In the genomic region with DNA sequence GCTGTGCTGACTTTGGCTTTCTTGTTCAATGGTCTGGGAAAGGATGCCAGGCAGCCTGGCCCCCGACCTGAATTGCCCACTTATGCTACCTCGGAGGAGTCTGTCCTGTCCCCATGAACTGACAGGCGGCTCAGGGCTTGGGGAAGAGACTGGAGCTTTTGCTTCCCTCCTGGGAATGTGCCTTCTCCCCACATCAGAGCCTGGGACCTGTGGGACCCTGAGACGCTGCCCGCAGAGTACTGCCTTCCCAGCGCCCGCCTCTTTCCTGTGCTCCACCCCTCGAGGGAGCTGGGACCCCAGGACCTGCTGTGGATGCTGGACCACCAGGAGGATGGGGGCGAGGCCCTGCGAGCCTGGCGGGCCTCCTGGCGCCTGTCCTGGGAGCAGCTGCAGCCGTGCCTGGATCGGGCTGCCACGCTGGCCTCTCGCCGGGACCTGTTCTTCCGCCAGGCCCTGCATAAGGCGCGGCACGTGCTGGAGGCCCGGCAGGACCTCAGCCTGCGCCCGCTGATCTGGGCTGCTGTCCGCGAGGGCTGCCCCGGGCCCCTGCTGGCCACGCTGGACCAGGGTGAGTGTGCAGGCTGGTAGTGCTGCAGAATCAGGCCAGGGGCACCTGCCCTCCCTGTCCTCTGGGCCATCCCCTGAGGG, we compare ENCODE assay signal across 23 cellular contexts.
"Had no signal": no experiment of that assay in that cellular context is flagged by ENCODE, and none has a peak within 500 bp of the region (broad histone marks: within the 10 kb centered on the region; RNA-seq: fewer than 3 reads in every experiment).

No MANE protein-coding gene starts in this region.

- H3K27ac ChIP-seq: ascending aorta, cardiac muscle cell, heart right ventricle, parathyroid adenoma, right atrium auricular region, testis, transverse colon had no signal

- H3K9ac ChIP-seq: parathyroid adenoma had no signal

- H3K27ac Mint-ChIP-seq: activated naive CD4-positive, alpha-beta T cell treated with anti-CD3 and anti-CD28 coated beads, Interleukin-2, amount 10 ng/mL, durations not matched to agents 7 days and 5 days; activated naive CD8-positive, alpha-beta T cell treated with anti-CD3 and anti-CD28 coated beads, Interleukin-2, amount 10 ng/mL, durations not matched to agents 7 days and 5 days; mesothelial cell of epicardium; naive B cell had no signal

- H3K27me3 ChIP-seq: ascending aorta, cardiac muscle cell, heart right ventricle, right atrium auricular region, testis, transverse colon had no signal

- H3K4me3 Mint-ChIP-seq: activated CD4-positive, alpha-beta T cell treated with anti-CD3 and anti-CD28 coated beads for 36 hours; activated naive CD4-positive, alpha-beta T cell treated with anti-CD3 and anti-CD28 coated beads, Interleukin-2, amount 10 ng/mL, durations not matched to agents 7 days and 5 days; activated naive CD8-positive, alpha-beta T cell treated with anti-CD3 and anti-CD28 coated beads, Interleukin-2, amount 10 ng/mL, durations not matched to agents 7 days and 5 days; brain; effector memory CD8-positive, alpha-beta T cell; mesothelial cell of epicardium; naive B cell had no signal

- H3K4me3 ChIP-seq: ascending aorta, cardiac muscle cell, heart right ventricle, right atrium auricular region, testis, transverse colon had no signal

- H3K27me3 Mint-ChIP-seq: activated CD4-positive, alpha-beta T cell treated with anti-CD3 and anti-CD28 coated beads for 36 hours; activated naive CD4-positive, alpha-beta T cell treated with anti-CD3 and anti-CD28 coated beads, Interleukin-2, amount 10 ng/mL, durations not matched to agents 7 days and 5 days; activated naive CD8-positive, alpha-beta T cell treated with anti-CD3 and anti-CD28 coated beads, Interleukin-2, amount 10 ng/mL, durations not matched to agents 7 days and 5 days; brain; effector memory CD8-positive, alpha-beta T cell; naive B cell had no signal

- H3K4me1 ChIP-seq: parathyroid adenoma, testis, transverse colon had no signal

- H3K4me1 Mint-ChIP-seq: brain had no signal

- H3K36me3 ChIP-seq: cardiac muscle cell had no signal

- H3K9me3 ChIP-seq: ascending aorta, heart right ventricle, right atrium auricular region, testis, transverse colon had no signal

- H3K9me3 Mint-ChIP-seq: activated naive CD4-positive, alpha-beta T cell treated with anti-CD3 and anti-CD28 coated beads, Interleukin-2, amount 10 ng/mL, durations not matched to agents 7 days and 5 days; activated naive CD8-positive, alpha-beta T cell treated with anti-CD3 and anti-CD28 coated beads, Interleukin-2, amount 10 ng/mL, durations not matched to agents 7 days and 5 days; brain; effector memory CD8-positive, alpha-beta T cell; mesothelial cell of epicardium; naive B cell had no signal

- ATAC-seq: activated CD4-positive, alpha-beta T cell treated with anti-CD3 and anti-CD28 coated beads for 36 hours; effector memory CD8-positive, alpha-beta T cell; heart right ventricle; left ventricle myocardium superior; stimulated activated naive CD8-positive, alpha-beta T cell treated with anti-CD3 and anti-CD28 coated beads, Interleukin-15, Interleukin-2, amounts not matched to agents 100 U/mL and 50 U/mL, for 24 hours had no signal

- H3K36me3 Mint-ChIP-seq: activated naive CD8-positive, alpha-beta T cell treated with anti-CD3 and anti-CD28 coated beads, Interleukin-2, amount 10 ng/mL, durations not matched to agents 7 days and 5 days; naive B cell had no signal

- DNase-seq: activated CD4-positive, alpha-beta T cell treated with anti-CD3 and anti-CD28 coated beads for 36 hours; activated CD4-positive, alpha-beta T cell treated with anti-CD3 and anti-CD28 coated beads, Interleukin-2, amount 50 U/mL, for 4 hours; activated CD4-positive, CD25-positive, alpha-beta regulatory T cell; activated gamma-delta T cell; activated naive CD8-positive, alpha-beta T cell treated with anti-CD3 and anti-CD28 coated beads, Interleukin-2, amount 10 ng/mL, durations not matched to agents 7 days and 5 days; cortex of kidney; effector memory CD8-positive, alpha-beta T cell; heart right ventricle; left ventricle myocardium superior; mammary epithelial cell; naive B cell; stimulated activated CD4-positive, alpha-beta T cell treated with anti-CD3 and anti-CD28 coated beads, Interleukin-2, amount 100 ng/mL, for 48 hours; stimulated activated naive CD8-positive, alpha-beta T cell treated with anti-CD3 and anti-CD28 coated beads, Interleukin-15, Interleukin-2, amounts not matched to agents 100 U/mL and 50 U/mL, for 24 hours; T-helper 1 cell; testis; transverse colon had no signal
